In the genomic region with DNA sequence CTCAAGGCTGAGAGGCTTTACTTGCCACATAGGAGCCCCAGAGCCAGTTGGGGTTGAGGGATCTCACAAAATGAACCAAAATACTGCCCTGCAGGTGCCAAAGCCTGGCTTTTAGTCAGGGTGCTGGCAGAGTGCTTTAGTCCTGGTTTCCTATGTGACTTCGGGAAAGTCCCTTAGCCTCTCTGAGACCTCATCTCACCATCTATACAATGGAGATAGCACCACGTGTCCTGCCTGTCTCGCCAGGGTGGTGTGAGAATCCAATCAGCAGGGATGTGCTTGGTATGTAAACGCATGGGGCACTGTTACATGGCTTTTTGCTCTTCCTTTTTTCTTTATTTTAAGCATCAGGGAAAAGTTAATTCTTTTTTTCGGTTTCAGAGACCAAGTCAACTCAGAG, we compare ENCODE assay signal across 1 cellular context.
A peak's percentile ranks its signal among the peaks of the same experiment; 100 is the strongest.
TF ChIP-seq lines count a peak whose summit lies in the region.

No MANE protein-coding gene starts in this region.

TF ChIP-seq in GM12878, 131 proteins besides CTCF, POLR2A, EP300 and RAD21 (continues in another document):
- TF ChIP-seq, protein P1, sequence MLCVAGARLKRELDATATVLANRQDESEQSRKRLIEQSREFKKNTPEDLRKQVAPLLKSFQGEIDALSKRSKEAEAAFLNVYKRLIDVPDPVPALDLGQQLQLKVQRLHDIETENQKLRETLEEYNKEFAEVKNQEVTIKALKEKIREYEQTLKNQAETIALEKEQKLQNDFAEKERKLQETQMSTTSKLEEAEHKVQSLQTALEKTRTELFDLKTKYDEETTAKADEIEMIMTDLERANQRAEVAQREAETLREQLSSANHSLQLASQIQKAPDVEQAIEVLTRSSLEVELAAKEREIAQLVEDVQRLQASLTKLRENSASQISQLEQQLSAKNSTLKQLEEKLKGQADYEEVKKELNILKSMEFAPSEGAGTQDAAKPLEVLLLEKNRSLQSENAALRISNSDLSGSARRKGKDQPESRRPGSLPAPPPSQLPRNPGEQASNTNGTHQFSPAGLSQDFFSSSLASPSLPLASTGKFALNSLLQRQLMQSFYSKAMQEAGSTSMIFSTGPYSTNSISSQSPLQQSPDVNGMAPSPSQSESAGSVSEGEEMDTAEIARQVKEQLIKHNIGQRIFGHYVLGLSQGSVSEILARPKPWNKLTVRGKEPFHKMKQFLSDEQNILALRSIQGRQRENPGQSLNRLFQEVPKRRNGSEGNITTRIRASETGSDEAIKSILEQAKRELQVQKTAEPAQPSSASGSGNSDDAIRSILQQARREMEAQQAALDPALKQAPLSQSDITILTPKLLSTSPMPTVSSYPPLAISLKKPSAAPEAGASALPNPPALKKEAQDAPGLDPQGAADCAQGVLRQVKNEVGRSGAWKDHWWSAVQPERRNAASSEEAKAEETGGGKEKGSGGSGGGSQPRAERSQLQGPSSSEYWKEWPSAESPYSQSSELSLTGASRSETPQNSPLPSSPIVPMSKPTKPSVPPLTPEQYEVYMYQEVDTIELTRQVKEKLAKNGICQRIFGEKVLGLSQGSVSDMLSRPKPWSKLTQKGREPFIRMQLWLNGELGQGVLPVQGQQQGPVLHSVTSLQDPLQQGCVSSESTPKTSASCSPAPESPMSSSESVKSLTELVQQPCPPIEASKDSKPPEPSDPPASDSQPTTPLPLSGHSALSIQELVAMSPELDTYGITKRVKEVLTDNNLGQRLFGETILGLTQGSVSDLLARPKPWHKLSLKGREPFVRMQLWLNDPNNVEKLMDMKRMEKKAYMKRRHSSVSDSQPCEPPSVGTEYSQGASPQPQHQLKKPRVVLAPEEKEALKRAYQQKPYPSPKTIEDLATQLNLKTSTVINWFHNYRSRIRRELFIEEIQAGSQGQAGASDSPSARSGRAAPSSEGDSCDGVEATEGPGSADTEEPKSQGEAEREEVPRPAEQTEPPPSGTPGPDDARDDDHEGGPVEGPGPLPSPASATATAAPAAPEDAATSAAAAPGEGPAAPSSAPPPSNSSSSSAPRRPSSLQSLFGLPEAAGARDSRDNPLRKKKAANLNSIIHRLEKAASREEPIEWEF (IDR thresholded peaks at IDR 0.05; ENCODE audit: insufficient replicate concordance, low read depth, low read length): no peak
- TF ChIP-seq, protein P2, sequence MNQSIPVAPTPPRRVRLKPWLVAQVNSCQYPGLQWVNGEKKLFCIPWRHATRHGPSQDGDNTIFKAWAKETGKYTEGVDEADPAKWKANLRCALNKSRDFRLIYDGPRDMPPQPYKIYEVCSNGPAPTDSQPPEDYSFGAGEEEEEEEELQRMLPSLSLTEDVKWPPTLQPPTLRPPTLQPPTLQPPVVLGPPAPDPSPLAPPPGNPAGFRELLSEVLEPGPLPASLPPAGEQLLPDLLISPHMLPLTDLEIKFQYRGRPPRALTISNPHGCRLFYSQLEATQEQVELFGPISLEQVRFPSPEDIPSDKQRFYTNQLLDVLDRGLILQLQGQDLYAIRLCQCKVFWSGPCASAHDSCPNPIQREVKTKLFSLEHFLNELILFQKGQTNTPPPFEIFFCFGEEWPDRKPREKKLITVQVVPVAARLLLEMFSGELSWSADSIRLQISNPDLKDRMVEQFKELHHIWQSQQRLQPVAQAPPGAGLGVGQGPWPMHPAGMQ (IDR thresholded peaks at IDR 0.05; ENCODE audit: borderline replicate concordance): no peak
- TF ChIP-seq, protein P3, sequence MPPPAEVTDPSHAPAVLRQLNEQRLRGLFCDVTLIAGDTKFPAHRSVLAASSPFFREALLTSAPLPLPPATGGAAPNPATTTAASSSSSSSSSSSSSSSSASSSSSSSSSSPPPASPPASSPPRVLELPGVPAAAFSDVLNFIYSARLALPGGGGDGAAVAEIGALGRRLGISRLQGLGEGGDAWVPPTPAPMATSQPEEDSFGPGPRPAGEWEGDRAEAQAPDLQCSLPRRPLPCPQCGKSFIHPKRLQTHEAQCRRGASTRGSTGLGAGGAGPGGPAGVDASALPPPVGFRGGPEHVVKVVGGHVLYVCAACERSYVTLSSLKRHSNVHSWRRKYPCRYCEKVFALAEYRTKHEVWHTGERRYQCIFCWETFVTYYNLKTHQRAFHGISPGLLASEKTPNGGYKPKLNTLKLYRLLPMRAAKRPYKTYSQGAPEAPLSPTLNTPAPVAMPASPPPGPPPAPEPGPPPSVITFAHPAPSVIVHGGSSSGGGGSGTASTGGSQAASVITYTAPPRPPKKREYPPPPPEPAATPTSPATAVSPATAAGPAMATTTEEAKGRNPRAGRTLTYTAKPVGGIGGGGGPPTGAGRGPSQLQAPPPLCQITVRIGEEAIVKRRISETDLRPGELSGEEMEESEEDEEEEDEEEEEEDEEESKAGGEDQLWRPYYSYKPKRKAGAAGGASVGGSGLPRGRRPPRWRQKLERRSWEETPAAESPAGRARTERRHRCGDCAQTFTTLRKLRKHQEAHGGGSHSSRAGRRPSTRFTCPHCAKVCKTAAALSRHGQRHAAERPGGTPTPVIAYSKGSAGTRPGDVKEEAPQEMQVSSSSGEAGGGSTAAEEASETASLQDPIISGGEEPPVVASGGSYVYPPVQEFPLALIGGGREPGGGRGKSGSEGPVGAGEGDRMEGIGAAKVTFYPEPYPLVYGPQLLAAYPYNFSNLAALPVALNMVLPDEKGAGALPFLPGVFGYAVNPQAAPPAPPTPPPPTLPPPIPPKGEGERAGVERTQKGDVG (CRISPR knock-in tag; IDR thresholded peaks at IDR 0.05): no peak
- TF ChIP-seq NRF1 (conservative IDR thresholded peaks at IDR 0.05; ENCODE audit: low read depth, low read length) (no peak), SMAD1 (IDR thresholded peaks at IDR 0.05; ENCODE audit: low read depth, partially characterized antibody) (no peak), HCFC1 (IDR thresholded peaks at IDR 0.05; ENCODE audit: low read length) (no peak), ATF7 (IDR thresholded peaks at IDR 0.05; ENCODE audit: low read depth) (no peak), LARP7 (IDR thresholded peaks at IDR 0.05) (no peak), EZH2 (IDR thresholded peaks at IDR 0.05; ENCODE audit: borderline replicate concordance, control insufficient read depth, low read depth, low read length) (no peak), RB1 (IDR thresholded peaks at IDR 0.05; ENCODE audit: borderline replicate concordance) (no peak), NR2C2 (IDR thresholded peaks at IDR 0.05; ENCODE audit: borderline replicate concordance, control insufficient read depth, insufficient read length, low read depth) (no peak), CEBPB (IDR thresholded peaks at IDR 0.05; ENCODE audit: borderline replicate concordance in 1 of 2, low read depth in 2 of 2, low read length in 2 of 2) (no peak), KAT2A (conservative IDR thresholded peaks at IDR 0.05; ENCODE audit: control insufficient read depth, low read depth, low read length) (no peak), RELA (IDR thresholded peaks at IDR 0.05; ENCODE audit: borderline replicate concordance, partially characterized antibody) (peak; percentile 17), CHD2 (IDR thresholded peaks at IDR 0.05; ENCODE audit: borderline replicate concordance, low read depth, low read length) (no peak), DPF2 (IDR thresholded peaks at IDR 0.05) (no peak), BHLHE40 (IDR thresholded peaks at IDR 0.05; ENCODE audit: borderline replicate concordance in 1 of 2, low read depth in 2 of 2, low read length in 1 of 2) (no peak; a peak in 1 of 4 replicates)
- TF ChIP-seq, protein P4, sequence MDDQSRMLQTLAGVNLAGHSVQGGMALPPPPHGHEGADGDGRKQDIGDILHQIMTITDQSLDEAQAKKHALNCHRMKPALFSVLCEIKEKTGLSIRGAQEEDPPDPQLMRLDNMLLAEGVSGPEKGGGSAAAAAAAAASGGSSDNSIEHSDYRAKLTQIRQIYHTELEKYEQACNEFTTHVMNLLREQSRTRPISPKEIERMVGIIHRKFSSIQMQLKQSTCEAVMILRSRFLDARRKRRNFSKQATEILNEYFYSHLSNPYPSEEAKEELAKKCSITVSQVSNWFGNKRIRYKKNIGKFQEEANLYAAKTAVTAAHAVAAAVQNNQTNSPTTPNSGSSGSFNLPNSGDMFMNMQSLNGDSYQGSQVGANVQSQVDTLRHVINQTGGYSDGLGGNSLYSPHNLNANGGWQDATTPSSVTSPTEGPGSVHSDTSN (IDR thresholded peaks at IDR 0.05; ENCODE audit: insufficient replicate concordance, low read depth, low read length): no peak
- TF ChIP-seq, protein P5, sequence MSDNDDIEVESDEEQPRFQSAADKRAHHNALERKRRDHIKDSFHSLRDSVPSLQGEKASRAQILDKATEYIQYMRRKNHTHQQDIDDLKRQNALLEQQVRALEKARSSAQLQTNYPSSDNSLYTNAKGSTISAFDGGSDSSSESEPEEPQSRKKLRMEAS (IDR thresholded peaks at IDR 0.05; ENCODE audit: low read depth, low read length): no peak; the same call in 1 of the 2 replicates
- TF ChIP-seq, protein P6, sequence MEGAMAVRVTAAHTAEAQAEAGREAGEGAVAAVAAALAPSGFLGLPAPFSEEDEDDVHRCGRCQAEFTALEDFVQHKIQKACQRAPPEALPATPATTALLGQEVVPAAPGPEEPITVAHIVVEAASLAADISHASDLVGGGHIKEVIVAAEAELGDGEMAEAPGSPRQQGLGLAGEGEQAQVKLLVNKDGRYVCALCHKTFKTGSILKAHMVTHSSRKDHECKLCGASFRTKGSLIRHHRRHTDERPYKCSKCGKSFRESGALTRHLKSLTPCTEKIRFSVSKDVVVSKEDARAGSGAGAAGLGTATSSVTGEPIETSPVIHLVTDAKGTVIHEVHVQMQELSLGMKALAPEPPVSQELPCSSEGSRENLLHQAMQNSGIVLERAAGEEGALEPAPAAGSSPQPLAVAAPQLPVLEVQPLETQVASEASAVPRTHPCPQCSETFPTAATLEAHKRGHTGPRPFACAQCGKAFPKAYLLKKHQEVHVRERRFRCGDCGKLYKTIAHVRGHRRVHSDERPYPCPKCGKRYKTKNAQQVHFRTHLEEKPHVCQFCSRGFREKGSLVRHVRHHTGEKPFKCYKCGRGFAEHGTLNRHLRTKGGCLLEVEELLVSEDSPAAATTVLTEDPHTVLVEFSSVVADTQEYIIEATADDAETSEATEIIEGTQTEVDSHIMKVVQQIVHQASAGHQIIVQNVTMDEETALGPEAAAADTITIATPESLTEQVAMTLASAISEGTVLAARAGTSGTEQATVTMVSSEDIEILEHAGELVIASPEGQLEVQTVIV (IDR thresholded peaks at IDR 0.05; ENCODE audit: borderline replicate concordance, partially characterized antibody): no peak
- TF ChIP-seq, protein P7, sequence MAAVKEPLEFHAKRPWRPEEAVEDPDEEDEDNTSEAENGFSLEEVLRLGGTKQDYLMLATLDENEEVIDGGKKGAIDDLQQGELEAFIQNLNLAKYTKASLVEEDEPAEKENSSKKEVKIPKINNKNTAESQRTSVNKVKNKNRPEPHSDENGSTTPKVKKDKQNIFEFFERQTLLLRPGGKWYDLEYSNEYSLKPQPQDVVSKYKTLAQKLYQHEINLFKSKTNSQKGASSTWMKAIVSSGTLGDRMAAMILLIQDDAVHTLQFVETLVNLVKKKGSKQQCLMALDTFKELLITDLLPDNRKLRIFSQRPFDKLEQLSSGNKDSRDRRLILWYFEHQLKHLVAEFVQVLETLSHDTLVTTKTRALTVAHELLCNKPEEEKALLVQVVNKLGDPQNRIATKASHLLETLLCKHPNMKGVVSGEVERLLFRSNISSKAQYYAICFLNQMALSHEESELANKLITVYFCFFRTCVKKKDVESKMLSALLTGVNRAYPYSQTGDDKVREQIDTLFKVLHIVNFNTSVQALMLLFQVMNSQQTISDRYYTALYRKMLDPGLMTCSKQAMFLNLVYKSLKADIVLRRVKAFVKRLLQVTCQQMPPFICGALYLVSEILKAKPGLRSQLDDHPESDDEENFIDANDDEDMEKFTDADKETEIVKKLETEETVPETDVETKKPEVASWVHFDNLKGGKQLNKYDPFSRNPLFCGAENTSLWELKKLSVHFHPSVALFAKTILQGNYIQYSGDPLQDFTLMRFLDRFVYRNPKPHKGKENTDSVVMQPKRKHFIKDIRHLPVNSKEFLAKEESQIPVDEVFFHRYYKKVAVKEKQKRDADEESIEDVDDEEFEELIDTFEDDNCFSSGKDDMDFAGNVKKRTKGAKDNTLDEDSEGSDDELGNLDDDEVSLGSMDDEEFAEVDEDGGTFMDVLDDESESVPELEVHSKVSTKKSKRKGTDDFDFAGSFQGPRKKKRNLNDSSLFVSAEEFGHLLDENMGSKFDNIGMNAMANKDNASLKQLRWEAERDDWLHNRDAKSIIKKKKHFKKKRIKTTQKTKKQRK (IDR thresholded peaks at IDR 0.05; ENCODE audit: low read depth, low read length): no peak
- TF ChIP-seq, protein P8, sequence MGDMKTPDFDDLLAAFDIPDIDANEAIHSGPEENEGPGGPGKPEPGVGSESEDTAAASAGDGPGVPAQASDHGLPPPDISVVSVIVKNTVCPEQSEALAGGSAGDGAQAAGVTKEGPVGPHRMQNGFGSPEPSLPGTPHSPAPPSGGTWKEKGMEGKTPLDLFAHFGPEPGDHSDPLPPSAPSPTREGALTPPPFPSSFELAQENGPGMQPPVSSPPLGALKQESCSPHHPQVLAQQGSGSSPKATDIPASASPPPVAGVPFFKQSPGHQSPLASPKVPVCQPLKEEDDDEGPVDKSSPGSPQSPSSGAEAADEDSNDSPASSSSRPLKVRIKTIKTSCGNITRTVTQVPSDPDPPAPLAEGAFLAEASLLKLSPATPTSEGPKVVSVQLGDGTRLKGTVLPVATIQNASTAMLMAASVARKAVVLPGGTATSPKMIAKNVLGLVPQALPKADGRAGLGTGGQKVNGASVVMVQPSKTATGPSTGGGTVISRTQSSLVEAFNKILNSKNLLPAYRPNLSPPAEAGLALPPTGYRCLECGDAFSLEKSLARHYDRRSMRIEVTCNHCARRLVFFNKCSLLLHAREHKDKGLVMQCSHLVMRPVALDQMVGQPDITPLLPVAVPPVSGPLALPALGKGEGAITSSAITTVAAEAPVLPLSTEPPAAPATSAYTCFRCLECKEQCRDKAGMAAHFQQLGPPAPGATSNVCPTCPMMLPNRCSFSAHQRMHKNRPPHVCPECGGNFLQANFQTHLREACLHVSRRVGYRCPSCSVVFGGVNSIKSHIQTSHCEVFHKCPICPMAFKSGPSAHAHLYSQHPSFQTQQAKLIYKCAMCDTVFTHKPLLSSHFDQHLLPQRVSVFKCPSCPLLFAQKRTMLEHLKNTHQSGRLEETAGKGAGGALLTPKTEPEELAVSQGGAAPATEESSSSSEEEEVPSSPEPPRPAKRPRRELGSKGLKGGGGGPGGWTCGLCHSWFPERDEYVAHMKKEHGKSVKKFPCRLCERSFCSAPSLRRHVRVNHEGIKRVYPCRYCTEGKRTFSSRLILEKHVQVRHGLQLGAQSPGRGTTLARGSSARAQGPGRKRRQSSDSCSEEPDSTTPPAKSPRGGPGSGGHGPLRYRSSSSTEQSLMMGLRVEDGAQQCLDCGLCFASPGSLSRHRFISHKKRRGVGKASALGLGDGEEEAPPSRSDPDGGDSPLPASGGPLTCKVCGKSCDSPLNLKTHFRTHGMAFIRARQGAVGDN (IDR thresholded peaks at IDR 0.05): peak; percentile 70; the same call in 1 of the 2 replicates
- TF ChIP-seq, protein P9, sequence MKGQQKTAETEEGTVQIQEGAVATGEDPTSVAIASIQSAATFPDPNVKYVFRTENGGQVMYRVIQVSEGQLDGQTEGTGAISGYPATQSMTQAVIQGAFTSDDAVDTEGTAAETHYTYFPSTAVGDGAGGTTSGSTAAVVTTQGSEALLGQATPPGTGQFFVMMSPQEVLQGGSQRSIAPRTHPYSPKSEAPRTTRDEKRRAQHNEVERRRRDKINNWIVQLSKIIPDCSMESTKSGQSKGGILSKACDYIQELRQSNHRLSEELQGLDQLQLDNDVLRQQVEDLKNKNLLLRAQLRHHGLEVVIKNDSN (IDR thresholded peaks at IDR 0.05; ENCODE audit: borderline replicate concordance, extremely low read length, insufficient read depth, low read depth, low read length): peak; percentile 17
- TF ChIP-seq, protein P10, sequence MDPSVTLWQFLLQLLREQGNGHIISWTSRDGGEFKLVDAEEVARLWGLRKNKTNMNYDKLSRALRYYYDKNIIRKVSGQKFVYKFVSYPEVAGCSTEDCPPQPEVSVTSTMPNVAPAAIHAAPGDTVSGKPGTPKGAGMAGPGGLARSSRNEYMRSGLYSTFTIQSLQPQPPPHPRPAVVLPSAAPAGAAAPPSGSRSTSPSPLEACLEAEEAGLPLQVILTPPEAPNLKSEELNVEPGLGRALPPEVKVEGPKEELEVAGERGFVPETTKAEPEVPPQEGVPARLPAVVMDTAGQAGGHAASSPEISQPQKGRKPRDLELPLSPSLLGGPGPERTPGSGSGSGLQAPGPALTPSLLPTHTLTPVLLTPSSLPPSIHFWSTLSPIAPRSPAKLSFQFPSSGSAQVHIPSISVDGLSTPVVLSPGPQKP (IDR thresholded peaks at IDR 0.05; ENCODE audit: low read depth, low read length): no peak
